ENCODE assay signal across 13 cellular contexts in genomic region chr17:134332-134785, GRCh38. TPM values are rescaled to one million over a fixed set of nuclear protein-coding genes. Genes with fewer than 3 reads are reported as not detected.
DNase-seq lines count a peak whose midpoint lies in the region; ATAC-seq and TF ChIP-seq lines count a peak whose summit lies in the region.
"Not testable (repeated sequence)": the region's sequence is repeated elsewhere in the genome, so short reads cannot be mapped to it uniquely, and the experiment has no call there.
"Had no signal": no experiment of that assay in that cellular context is flagged by ENCODE, and none has a peak within 500 bp of the region (broad histone marks: within the 10 kb centered on the region; RNA-seq: fewer than 3 reads in every experiment).

No MANE protein-coding gene starts in this region.

- H3K27ac Mint-ChIP-seq in endothelial cell (ENCODE audit: unreplicated experiment); naive thymus-derived CD4-positive, alpha-beta T cell; stimulated activated naive B cell treated with anti-CD40 and anti-IgM and Interleukin-4, amounts not matched to agents 10 μg/mL and 1 μg/mL and 100 μg/mL, for 72 hours: not testable (repeated sequence)

- not testable (repeated sequence) for H2AFZ ChIP-seq in MM.1S (ENCODE audit: low read length)

- not testable (repeated sequence) for H3K9me2 ChIP-seq in MM.1S (replicated peaks; ENCODE audit: insufficient read depth, low read length)

- not testable (repeated sequence) for H3K36me3 ChIP-seq in MM.1S (replicated peaks; ENCODE audit: insufficient read depth, low read length); naive thymus-derived CD4-positive, alpha-beta T cell (ENCODE audit: control insufficient read depth in 2 of 3, insufficient read depth in 3 of 3, low read length in 3 of 3)

- intact Hi-C loops in naive thymus-derived CD4-positive, alpha-beta T cell (cut with micrococcal nuclease), result not testable (repeated sequence)

- not testable (repeated sequence) for H3K79me2 ChIP-seq in MM.1S (ENCODE audit: low read length)

- not testable (repeated sequence) for H3F3A ChIP-seq in MM.1S (ENCODE audit: insufficient read depth, low read length)

- H4K20me1 ChIP-seq in MM.1S (ENCODE audit: insufficient read depth, low read length), result not testable (repeated sequence)

- ATAC-seq in GM18505 (IDR thresholded peaks at IDR 0.05; ENCODE audit: unreplicated experiment) (peak; percentile 83), GM21447 (IDR thresholded peaks at IDR 0.05; ENCODE audit: unreplicated experiment) (peak; percentile 68), HG02981 (IDR thresholded peaks at IDR 0.05; ENCODE audit: unreplicated experiment) (peak; percentile 82)
- peak; percentile 83 for ATAC-seq in naive thymus-derived CD4-positive, alpha-beta T cell
- peak; percentile 82 to 83 for ATAC-seq in stimulated activated naive B cell treated with anti-CD40 and anti-IgM and Interleukin-4, amounts not matched to agents 10 μg/mL and 1 μg/mL and 100 μg/mL, for 72 hours (replicated peaks)

- TF ChIP-seq POLR2A in GM18505 (IDR thresholded peaks at IDR 0.05; ENCODE audit: borderline replicate concordance, extremely low read depth, insufficient read depth, insufficient read length), result not testable (repeated sequence)

- H3K27me3 ChIP-seq in MM.1S (replicated peaks; ENCODE audit: insufficient read depth, low read length); naive thymus-derived CD4-positive, alpha-beta T cell (ENCODE audit: control insufficient read depth in 2 of 2, insufficient read depth in 2 of 2, low read length in 2 of 2): not testable (repeated sequence)

- not testable (repeated sequence) for H3K9ac ChIP-seq in MM.1S (ENCODE audit: low read length)

- POLR2A ChIA-PET in naive thymus-derived CD4-positive, alpha-beta T cell (lab: Charles Lee), result not testable (repeated sequence)

- not testable (repeated sequence) for H3K9me3 Mint-ChIP-seq in endothelial cell (ENCODE audit: unreplicated experiment); naive thymus-derived CD4-positive, alpha-beta T cell; stimulated activated naive B cell treated with anti-CD40 and anti-IgM and Interleukin-4, amounts not matched to agents 10 μg/mL and 1 μg/mL and 100 μg/mL, for 72 hours

- not testable (repeated sequence) for H3K27me3 Mint-ChIP-seq in endothelial cell (ENCODE audit: unreplicated experiment); naive thymus-derived CD4-positive, alpha-beta T cell; stimulated activated naive B cell treated with anti-CD40 and anti-IgM and Interleukin-4, amounts not matched to agents 10 μg/mL and 1 μg/mL and 100 μg/mL, for 72 hours

- CTCF ChIA-PET in naive thymus-derived CD4-positive, alpha-beta T cell (lab: Charles Lee), result not testable (repeated sequence)

- H3K4me3 Mint-ChIP-seq in endothelial cell (ENCODE audit: unreplicated experiment); naive thymus-derived CD4-positive, alpha-beta T cell; stimulated activated naive B cell treated with anti-CD40 and anti-IgM and Interleukin-4, amounts not matched to agents 10 μg/mL and 1 μg/mL and 100 μg/mL, for 72 hours: not testable (repeated sequence)

- not testable (repeated sequence) for H3K9me3 ChIP-seq in MM.1S (replicated peaks; ENCODE audit: insufficient read depth, low read length); naive thymus-derived CD4-positive, alpha-beta T cell (ENCODE audit: control insufficient read depth in 2 of 3, low read length in 3 of 3)

- not testable (repeated sequence) for H3K4me1 Mint-ChIP-seq in endothelial cell (ENCODE audit: unreplicated experiment); naive thymus-derived CD4-positive, alpha-beta T cell; stimulated activated naive B cell treated with anti-CD40 and anti-IgM and Interleukin-4, amounts not matched to agents 10 μg/mL and 1 μg/mL and 100 μg/mL, for 72 hours

- not testable (repeated sequence) for H3K36me3 Mint-ChIP-seq in endothelial cell (ENCODE audit: low read depth, unreplicated experiment); naive thymus-derived CD4-positive, alpha-beta T cell; stimulated activated naive B cell treated with anti-CD40 and anti-IgM and Interleukin-4, amounts not matched to agents 10 μg/mL and 1 μg/mL and 100 μg/mL, for 72 hours

- not testable (repeated sequence) for DNase-seq in MM.1S; endothelial cell (ENCODE audit: low spot score)
- peak; percentile 31 for DNase-seq in activated T-cell treated with anti-CD3 and anti-CD28 coated beads for 48 hours (ENCODE audit: low read depth)
- peak in 3 of 9 donors; percentile 11 to 32 (median 31) for DNase-seq in naive thymus-derived CD4-positive, alpha-beta T cell
- peak; percentile 41 for DNase-seq in stimulated activated naive B cell treated with anti-CD40 and anti-IgM and Interleukin-4, amounts not matched to agents 10 μg/mL and 1 μg/mL and 100 μg/mL, for 72 hours

- not testable (repeated sequence) for H3K4me2 ChIP-seq in MM.1S (ENCODE audit: low read depth, low read length)

- H3K4me1 ChIP-seq in MM.1S (ENCODE audit: low read length); naive thymus-derived CD4-positive, alpha-beta T cell (ENCODE audit: control insufficient read depth in 2 of 2, insufficient read depth in 2 of 2, low read length in 2 of 2): not testable (repeated sequence)

- not testable (repeated sequence) for H3K27ac ChIP-seq in MM.1S (ENCODE audit: low read length); naive thymus-derived CD4-positive, alpha-beta T cell (ENCODE audit: low read depth, low read length)

- peak; percentile 35 for TF ChIP-seq CTCF in MM.1S (IDR thresholded peaks at IDR 0.05; ENCODE audit: low read length)
- TF ChIP-seq CTCF in endothelial cell (IDR thresholded peaks at IDR 0.05; ENCODE audit: unreplicated experiment), result peak; percentile 51

- not testable (repeated sequence) for H3K4me3 ChIP-seq in MM.1S (ENCODE audit: low read length); naive thymus-derived CD4-positive, alpha-beta T cell (ENCODE audit: low read length)

RNA-seq across cellular contexts. Expression of gene SCGB1C2, which starts 3.0 kb away (rescaled TPM):
- total RNA-seq in endothelial cell (ENCODE audit: unreplicated experiment), result not detected
- total RNA-seq in naive thymus-derived CD4-positive, alpha-beta T cell, result not detected
- polyA plus RNA-seq in naive thymus-derived CD4-positive, alpha-beta T cell, result not detected
- total RNA-seq: ascending aorta, HT1080, occipital lobe, uterus had no signal
- polyA plus RNA-seq: esophagus had no signal

RNA-seq across cellular contexts. Expression of gene DOC2B, which starts 47.1 kb away (rescaled TPM):
- 0.33 TPM for total RNA-seq in endothelial cell (ENCODE audit: unreplicated experiment)
- under 1 TPM in 3 of 5 experiments, not detected in 2; 0.24 to 0.58 (median 0.27) TPM for total RNA-seq in naive thymus-derived CD4-positive, alpha-beta T cell
- not detected for polyA plus RNA-seq in naive thymus-derived CD4-positive, alpha-beta T cell
- total RNA-seq: HT1080 had no signal
